ENCODE assay signal across 14 cellular contexts in the genomic region with DNA sequence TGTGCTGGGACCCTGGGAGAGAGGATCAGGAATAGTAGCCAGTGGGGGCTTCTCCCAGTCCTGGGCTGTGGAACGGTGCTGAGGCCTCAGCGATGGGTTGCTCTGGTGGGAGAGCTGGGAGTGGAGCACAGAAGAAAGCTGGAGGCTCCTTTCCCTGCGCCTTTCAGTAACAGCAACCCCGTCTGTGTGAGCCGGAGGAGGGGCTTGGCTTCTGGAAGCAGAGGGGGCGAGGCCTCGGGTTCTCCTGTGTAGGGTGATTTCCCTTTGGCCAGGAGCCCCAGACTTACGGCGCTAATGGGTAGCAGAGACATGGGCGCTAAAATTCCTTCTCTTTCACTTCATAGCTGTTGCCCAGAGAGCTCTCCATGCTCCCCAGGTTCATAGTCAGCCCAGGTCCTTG. TPM values are rescaled to one million over a fixed set of nuclear protein-coding genes. Genes with fewer than 3 reads are reported as not detected.
DNase-seq lines count a peak whose midpoint lies in the region; ATAC-seq and TF ChIP-seq lines count a peak whose summit lies in the region.
"Had no signal": no experiment of that assay in that cellular context is flagged by ENCODE, and none has a peak within 500 bp of the region (broad histone marks: within the 10 kb centered on the region; RNA-seq: fewer than 3 reads in every experiment).

No MANE protein-coding gene starts in this region.

- no peak overlapping the region for H3K23ac ChIP-seq in neuronal stem cell (ENCODE audit: low read depth, low read length, poor library complexity)

- H3K9ac ChIP-seq in neuronal stem cell (ENCODE audit: low read depth, low read length, poor library complexity) = no peak overlapping the region

- DNase-seq in cardiac fibroblast (ENCODE audit: low read depth in 2 of 2) (peak; percentile 48 to 73), neuronal stem cell (ENCODE audit: low spot score) (no peak), upper lobe of right lung (no peak), middle frontal gyrus (ENCODE audit: extremely low spot score, low spot score) (no peak)
- no peak for DNase-seq in activated CD4-positive, alpha-beta T cell treated with anti-CD3 and anti-CD28 coated beads for 4 hours
- DNase-seq: activated gamma-delta T cell treated with Interleukin-2 at 50 U/mL for 16 hours; NCI-H1694 treated with DMSO at 0.1 percent for 48 hours; NCI-H446 treated with DMSO at 0.1 percent for 48 hours; retina; SJCRH30; stimulated activated CD4-positive, alpha-beta T cell treated with anti-CD3 and anti-CD28 coated beads, Interleukin-1b, Interleukin-23, amount 100 ng/mL, for 48 hours had no signal

- H3K18ac ChIP-seq in neuronal stem cell (ENCODE audit: low read length) = peak overlapping the region; percentile 36

- H3K4me2 ChIP-seq in neuronal stem cell (ENCODE audit: insufficient read depth, low read length, poor library complexity, severe bottlenecking) = no peak overlapping the region

- H3K27me3 ChIP-seq in gastroesophageal sphincter (no peaks in the 10 kb centered on the region), neuronal stem cell (ENCODE audit: control insufficient read depth in 3 of 3, insufficient read depth in 3 of 3, low read depth in 1 of 3, low read length in 3 of 3) (peaks cover 0 to 2% (median 0%) of the 10 kb centered on the region in 3 experiments), upper lobe of right lung (no peaks in the 10 kb centered on the region)
- H3K27me3 ChIP-seq: SJCRH30 had no signal

- peak overlapping the region; percentile 0 to 82 (median 52) for H3K27ac ChIP-seq in gastroesophageal sphincter
- H3K27ac ChIP-seq in neuronal stem cell (replicated peaks; ENCODE audit: low read length) = no peak overlapping the region
- no peak overlapping the region for H3K27ac ChIP-seq in upper lobe of right lung
- H3K27ac ChIP-seq: SJCRH30 had no signal

- no peak for TF ChIP-seq POLR2A in gastroesophageal sphincter (IDR thresholded peaks at IDR 0.05)

- H4K8ac ChIP-seq in neuronal stem cell (ENCODE audit: low read depth, low read length) = no peak overlapping the region

- H4K91ac ChIP-seq in neuronal stem cell (ENCODE audit: low read depth, low read length, poor library complexity) = no peak overlapping the region

- H2BK15ac ChIP-seq in neuronal stem cell (ENCODE audit: low read length) = peak overlapping the region; percentile 40

- no peaks in the 10 kb centered on the region for H3K79me1 ChIP-seq in neuronal stem cell (ENCODE audit: low read depth, low read length)

- H3K9me3 ChIP-seq in gastroesophageal sphincter (no peaks in the 10 kb centered on the region), neuronal stem cell (replicated peaks in 1 of 2; ENCODE audit: control insufficient read depth in 2 of 2, insufficient read depth in 1 of 2, low read depth in 1 of 2, low read length in 2 of 2) (no peaks in the 10 kb centered on the region), upper lobe of right lung (no peaks in the 10 kb centered on the region)
- H3K9me3 ChIP-seq: SJCRH30 had no signal

- no peak overlapping the region for H3K4ac ChIP-seq in neuronal stem cell (ENCODE audit: low read length)

- no peak overlapping the region for H3K4me3 ChIP-seq in cardiac fibroblast (replicated peaks in 1 of 2; ENCODE audit: low read depth in 2 of 2, low read length in 2 of 2)
- peak overlapping the region in 1 of 2 donors; percentile 11 for H3K4me3 ChIP-seq in gastroesophageal sphincter
- no peak overlapping the region for H3K4me3 ChIP-seq in neuronal stem cell (ENCODE audit: low read length in 2 of 2)
- H3K4me3 ChIP-seq in upper lobe of right lung = no peak overlapping the region
- H3K4me3 ChIP-seq: SJCRH30 had no signal

- H3K4me1 ChIP-seq in gastroesophageal sphincter (peaks cover 19 to 100% (median 61%) of the 10 kb centered on the region in 3 donors), neuronal stem cell (ENCODE audit: control insufficient read depth in 2 of 2, insufficient read depth in 1 of 2, low read depth in 1 of 2, low read length in 2 of 2) (peaks cover 0 to 7% of the 10 kb centered on the region in 2 donors), upper lobe of right lung (peaks cover 12% of the 10 kb centered on the region)

- H2AFZ ChIP-seq in neuronal stem cell (ENCODE audit: low read length) = no peak overlapping the region

- TF ChIP-seq CTCF in cardiac fibroblast (IDR thresholded peaks at IDR 0.05; ENCODE audit: low read depth, low read length) (no peak), gastroesophageal sphincter (IDR thresholded peaks at IDR 0.05) (no peak), upper lobe of right lung (IDR thresholded peaks at IDR 0.05) (no peak)

- H2BK120ac ChIP-seq in neuronal stem cell (ENCODE audit: low read depth, low read length) = no peak overlapping the region

- intact Hi-C loops in upper lobe of right lung (cut with DNase I) = no loop called here

- H3K14ac ChIP-seq in neuronal stem cell (ENCODE audit: low read length) = no peak overlapping the region

- no peak for TF ChIP-seq EP300 in gastroesophageal sphincter (IDR thresholded peaks at IDR 0.05)

- H2BK12ac ChIP-seq in neuronal stem cell (ENCODE audit: low read length) = no peak overlapping the region

- WGBS in gastroesophageal sphincter (ENCODE audit: low coverage in 1 of 2), 2 donors = 0 to 18% methylated on average over 3 to 8 of the region's 10 CpGs
- WGBS in neuronal stem cell (ENCODE audit: extremely low coverage in 2 of 2, insufficient read length in 2 of 2, insufficient replicate concordance in 1 of 2), 2 donors = no CpG with 5 or more reads among the region's 10 CpGs

- H3K36me3 ChIP-seq in gastroesophageal sphincter = peaks cover 0 to 3% of the 10 kb centered on the region in 2 donors
- no peaks in the 10 kb centered on the region for H3K36me3 ChIP-seq in neuronal stem cell (replicated peaks in 1 of 2; ENCODE audit: control insufficient read depth in 2 of 2, insufficient read depth in 2 of 2, low read length in 2 of 2)
- no peaks in the 10 kb centered on the region for H3K36me3 ChIP-seq in upper lobe of right lung
- H3K36me3 ChIP-seq: SJCRH30 had no signal

- peak overlapping the region; percentile 10 for H2AK5ac ChIP-seq in neuronal stem cell (ENCODE audit: low read depth, low read length)

- ATAC-seq in gastroesophageal sphincter (peak; percentile 47), upper lobe of right lung (peak; percentile 49), GM18502 (IDR thresholded peaks at IDR 0.05; ENCODE audit: poor library complexity, unreplicated experiment) (no peak)

- H2BK5ac ChIP-seq in neuronal stem cell (ENCODE audit: low read length) = no peak overlapping the region

RNA-seq across cellular contexts. Expression of a gene that starts 55.0 kb away (rescaled TPM):
- total RNA-seq in gastroesophageal sphincter = 100 to 1,000 TPM; 200 to 373 (median 270) TPM
- polyA plus RNA-seq in neuronal stem cell (2013, experiment 1 of 2) = 2.6 TPM
- polyA plus RNA-seq in neuronal stem cell (2013, experiment 2 of 2) = 2.5 TPM
- 34.6 TPM for total RNA-seq in upper lobe of right lung
- total RNA-seq: activated CD8-positive, alpha-beta memory T cell treated with anti-CD3 and anti-CD28 coated beads for 36 hours had no signal

Comparison
In these comparisons a context has a peak if more than half of its experiments do, and no peak if none do; other contexts are left out.
1. DNase-seq: peak in cardiac fibroblast (2 of 2); none in neuronal stem cell (single experiment), upper lobe of right lung (single experiment), middle frontal gyrus (single experiment) and activated CD4-positive, alpha-beta T cell treated with anti-CD3 and anti-CD28 coated beads for 4 hours (0 of 2).
2. H3K27ac ChIP-seq: peak in gastroesophageal sphincter (4 of 4); none in neuronal stem cell (single experiment) and upper lobe of right lung (single experiment).